19 cellular contexts compared by ENCODE assay signal in genomic region chr3:38578081-38578475, GRCh38.
"Had no signal": no experiment of that assay in that cellular context is flagged by ENCODE, and none has a peak within 500 bp of the region (broad histone marks: within the 10 kb centered on the region; RNA-seq: fewer than 3 reads in every experiment).

No MANE protein-coding gene starts in this region.

- DNase-seq: activated CD4-positive, alpha-beta T cell treated with anti-CD3 and anti-CD28 coated beads, Interleukin-2, amount 50 U/mL, for 4 hours; activated naive CD4-positive, alpha-beta T cell treated with anti-CD3 and anti-CD28 coated beads for 36 hours; amygdala; cerebellar nuclear complex; cortex of kidney; foreskin fibroblast; mesenchymal stem cell; nephron progenitor cell; small intestine; stimulated activated CD4-positive, alpha-beta T cell treated with anti-CD3 and anti-CD28 coated beads, Interleukin-15, amount 100 ng/mL, for 24 hours; stimulated activated naive B cell treated with anti-CD40 and anti-IgM and Interleukin-4, amounts not matched to agents 10 μg/mL and 1 μg/mL and 100 μg/mL, for 72 hours; T1000; upper lobe of left lung had no signal

- H3K4me1 ChIP-seq: parathyroid adenoma, upper lobe of left lung had no signal

- H3K27ac ChIP-seq: parathyroid adenoma, thoracic aorta, upper lobe of left lung had no signal

- ATAC-seq: sciatic nerve; stimulated activated naive B cell treated with anti-CD40 and anti-IgM and Interleukin-4, amounts not matched to agents 10 μg/mL and 1 μg/mL and 100 μg/mL, for 72 hours; WTC11 had no signal

- H3K36me3 Mint-ChIP-seq: stimulated activated naive B cell treated with anti-CD40 and anti-IgM and Interleukin-4, amounts not matched to agents 10 μg/mL and 1 μg/mL and 100 μg/mL, for 72 hours; WTC11 had no signal

- H3K4me3 Mint-ChIP-seq: activated naive CD4-positive, alpha-beta T cell treated with anti-CD3 and anti-CD28 coated beads for 36 hours; nephron progenitor cell; stimulated activated naive B cell treated with anti-CD40 and anti-IgM and Interleukin-4, amounts not matched to agents 10 μg/mL and 1 μg/mL and 100 μg/mL, for 72 hours; T-helper 1 cell treated with Interleukin-12 subunit alpha and Interleukin-12 subunit beta and Interleukin-4 antibody, amounts not matched to agents 30 μg/mL and 1 μg/mL, for 36 hours; WTC11 had no signal

- H3K27me3 ChIP-seq: upper lobe of left lung had no signal

- H3K27ac Mint-ChIP-seq: activated naive CD4-positive, alpha-beta T cell treated with anti-CD3 and anti-CD28 coated beads for 36 hours; nephron progenitor cell; stimulated activated naive B cell treated with anti-CD40 and anti-IgM and Interleukin-4, amounts not matched to agents 10 μg/mL and 1 μg/mL and 100 μg/mL, for 72 hours; T-helper 1 cell treated with Interleukin-12 subunit alpha and Interleukin-12 subunit beta and Interleukin-4 antibody, amounts not matched to agents 30 μg/mL and 1 μg/mL, for 36 hours; WTC11 had no signal

- H3K9me3 Mint-ChIP-seq: T-helper 1 cell treated with Interleukin-12 subunit alpha and Interleukin-12 subunit beta and Interleukin-4 antibody, amounts not matched to agents 30 μg/mL and 1 μg/mL, for 36 hours; WTC11 had no signal

- H3K36me3 ChIP-seq: thoracic aorta, upper lobe of left lung had no signal

- H3K4me3 ChIP-seq: thoracic aorta, upper lobe of left lung had no signal

- FAIRE-seq: endometrium, small intestine had no signal
